In the genomic region with DNA sequence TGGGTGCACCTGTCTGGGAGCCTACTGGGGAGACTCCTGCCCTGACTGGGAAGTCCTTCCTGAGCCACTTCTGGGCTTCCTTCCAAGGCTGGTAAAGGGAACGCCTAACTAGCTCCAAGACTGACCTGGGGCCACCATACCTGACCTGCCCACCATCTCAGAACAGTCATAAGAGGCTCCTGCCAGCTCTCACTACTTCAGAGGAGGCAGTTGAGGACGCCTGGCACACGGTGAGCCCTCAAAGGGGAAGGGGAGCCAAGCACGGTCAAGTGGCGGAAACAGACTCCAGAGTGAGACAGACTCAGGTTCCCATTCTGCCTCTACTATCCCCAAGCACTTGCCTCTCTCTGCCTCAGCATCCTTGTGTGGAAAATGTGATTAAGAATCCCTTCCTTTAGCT, we compare ENCODE assay signal across 17 cellular contexts. TPM values are rescaled to one million over a fixed set of nuclear protein-coding genes. Genes with fewer than 3 reads are reported as not detected.
"Had no signal": no experiment of that assay in that cellular context is flagged by ENCODE, and none has a peak within 500 bp of the region (broad histone marks: within the 10 kb centered on the region; RNA-seq: fewer than 3 reads in every experiment).

No MANE protein-coding gene starts in this region.

- DNase-seq: cerebellar nuclear complex, colonic mucosa, mammary epithelial cell, ovary, sigmoid colon had no signal

- H3K27ac ChIP-seq: colonic mucosa, ovary, right atrium auricular region, sigmoid colon, tibial nerve had no signal

- H3K27me3 Mint-ChIP-seq: naive thymus-derived CD8-positive, alpha-beta T cell had no signal

- H3K9me3 ChIP-seq: colonic mucosa, ovary, right atrium auricular region, sigmoid colon, tibial nerve had no signal

- H3K27ac Mint-ChIP-seq: endodermal cell; naive thymus-derived CD8-positive, alpha-beta T cell had no signal

- H3K4me1 ChIP-seq: colonic mucosa, sigmoid colon had no signal

- H3K4me1 Mint-ChIP-seq: endodermal cell had no signal

- H3K27me3 ChIP-seq: colonic mucosa, ovary, right atrium auricular region, sigmoid colon, tibial nerve had no signal

- H3K9me3 Mint-ChIP-seq: naive thymus-derived CD8-positive, alpha-beta T cell had no signal

- H3K4me3 Mint-ChIP-seq: endodermal cell; naive thymus-derived CD8-positive, alpha-beta T cell had no signal

- H3K4me3 ChIP-seq: colonic mucosa, ovary, right atrium auricular region, sigmoid colon, skin epidermis, tibial nerve had no signal

- H3K36me3 ChIP-seq: ovary had no signal

RNA-seq across cellular contexts. Expression of a gene that starts 25.0 kb away (rescaled TPM):
- total RNA-seq: cardiac septum, fibroblast of lung, frontal cortex, left ventricle myocardium superior, mesenteric fat pad, posterior vena cava, sigmoid colon, temporal lobe, tibial nerve had no signal
